Comparison of ENCODE assay signal across 9 cellular contexts in the genomic region with DNA sequence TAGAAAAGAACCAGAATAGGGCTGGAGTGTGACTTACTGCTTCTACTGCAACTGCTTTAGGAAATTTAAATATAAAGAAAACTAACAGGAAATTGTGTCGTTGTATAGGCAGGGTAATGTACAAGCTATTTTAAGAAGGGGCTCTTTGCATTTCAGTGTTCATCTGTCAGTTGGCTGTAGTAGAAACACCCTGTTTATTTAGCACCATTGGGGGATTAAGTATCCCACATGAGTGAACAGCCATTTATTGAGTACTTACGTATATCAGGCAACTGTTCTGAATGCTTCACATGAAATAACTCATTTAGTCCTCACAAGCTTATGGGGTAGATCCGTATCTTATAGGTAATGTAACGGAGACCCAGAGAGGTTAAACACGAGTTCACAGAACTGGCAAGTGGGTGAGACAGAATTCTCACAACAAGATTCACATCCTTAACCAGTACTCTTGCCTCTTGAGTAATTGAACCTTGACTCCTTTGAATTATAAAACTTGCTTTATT. TPM values are rescaled to one million over a fixed set of nuclear protein-coding genes. Genes with fewer than 3 reads are reported as not detected.
DNase-seq lines count a peak whose midpoint lies in the region; ATAC-seq, FAIRE-seq and TF ChIP-seq lines count a peak whose summit lies in the region.
"Had no signal": no experiment of that assay in that cellular context is flagged by ENCODE, and none has a peak within 500 bp of the region (broad histone marks: within the 10 kb centered on the region; RNA-seq: fewer than 3 reads in every experiment).

No MANE protein-coding gene starts in this region.

- no peaks in the 10 kb centered on the region for H3K9me3 ChIP-seq in effector memory CD4-positive, alpha-beta T cell (ENCODE audit: control insufficient read depth, low read length)
- no peaks in the 10 kb centered on the region for H3K9me3 ChIP-seq in esophagus muscularis mucosa

- no peak overlapping the region for H3K27ac Mint-ChIP-seq in WTC11

- peak overlapping the region; percentile 7 for H3K4me3 ChIP-seq in effector memory CD4-positive, alpha-beta T cell (ENCODE audit: insufficient read depth, low read depth, low read length, poor library complexity, severe bottlenecking)
- no peak overlapping the region for H3K4me3 ChIP-seq in esophagus muscularis mucosa

- 79% methylated on average over 5 of the region's 5 CpGs for WGBS in esophagus muscularis mucosa

- intact Hi-C loops in esophagus muscularis mucosa (cut with DNase I): no loop called here

- DNase-seq in GM12891 (ENCODE audit: insufficient read length, low spot score) (no peak), NCI-H2029 treated with DMSO at 0.1 percent for 48 hours (lab: John Stamatoyannopoulos, UW) (no peak), esophagus muscularis mucosa (ENCODE audit: extremely low spot score) (no peak), NCI-H128 (lab: John Stamatoyannopoulos, UW; ENCODE audit: unreplicated experiment) (no peak), WTC11 (ENCODE audit: low spot score) (no peak)
- DNase-seq in effector memory CD4-positive, alpha-beta T cell: no peak
- DNase-seq: stimulated activated CD4-positive, alpha-beta T cell treated with anti-CD3 and anti-CD28 coated beads, Interleukin-12 subunit alpha, Interleukin-12 subunit beta, amount 100 ng/mL, for 4 hours had no signal

- POLR2A ChIA-PET in WTC11 (lab: Charles Lee): no interaction called here

- H3K4me3 Mint-ChIP-seq in WTC11: no peak overlapping the region

- H3K36me3 ChIP-seq in effector memory CD4-positive, alpha-beta T cell (ENCODE audit: control insufficient read depth, insufficient read depth, low read length): no peaks in the 10 kb centered on the region
- H3K36me3 ChIP-seq in esophagus muscularis mucosa: no peaks in the 10 kb centered on the region

- no peaks in the 10 kb centered on the region; the same call in 1 of the 2 replicates for H3K9me3 Mint-ChIP-seq in WTC11

- H3K4me1 ChIP-seq in effector memory CD4-positive, alpha-beta T cell (ENCODE audit: control insufficient read depth, insufficient read depth, low read length, poor library complexity, severe bottlenecking): peaks cover 26% of the 10 kb centered on the region
- peaks cover 0 to 11% (median 4%) of the 10 kb centered on the region in 4 donors for H3K4me1 ChIP-seq in esophagus muscularis mucosa

- H3K36me3 Mint-ChIP-seq in WTC11: no peaks in the 10 kb centered on the region

- no peaks in the 10 kb centered on the region for H3K27me3 ChIP-seq in effector memory CD4-positive, alpha-beta T cell (replicated peaks; ENCODE audit: control insufficient read depth, insufficient read depth, low read length, poor library complexity, severe bottlenecking)
- H3K27me3 ChIP-seq in esophagus muscularis mucosa: no peaks in the 10 kb centered on the region

- FAIRE-seq in GM12891 (lab: Jason Lieb, UNC): peak; percentile 82

- H3K27me3 Mint-ChIP-seq in WTC11 (ENCODE audit: low read depth): no peaks in the 10 kb centered on the region

- H3K27ac ChIP-seq in effector memory CD4-positive, alpha-beta T cell (ENCODE audit: insufficient read depth, low read length, poor library complexity, severe bottlenecking): peak overlapping the region; percentile 82
- no peak overlapping the region for H3K27ac ChIP-seq in esophagus muscularis mucosa (replicated peaks in 1 of 4)

- CTCF ChIA-PET in WTC11 (lab: Charles Lee): no interaction called here

- TF ChIP-seq POLR2A in GM12891 (IDR thresholded peaks at IDR 0.05; ENCODE audit: low read depth, low read length) (no peak), esophagus muscularis mucosa (IDR thresholded peaks at IDR 0.05; ENCODE audit: low read depth) (no peak)

- peaks cover 9% of the 10 kb centered on the region for H3K4me1 Mint-ChIP-seq in WTC11

- no peak for TF ChIP-seq EP300 in esophagus muscularis mucosa (IDR thresholded peaks at IDR 0.05)

- TF ChIP-seq CTCF in esophagus muscularis mucosa (IDR thresholded peaks at IDR 0.05) (no peak), WTC11 (IDR thresholded peaks at IDR 0.05) (no peak)

- ATAC-seq in GM19467 (IDR thresholded peaks at IDR 0.05; ENCODE audit: unreplicated experiment): peak; percentile 49
- peak; percentile 59 for ATAC-seq in HG03280 (IDR thresholded peaks at IDR 0.05; ENCODE audit: unreplicated experiment)
- no peak for ATAC-seq in WTC11

TF ChIP-seq in GM12891, 5 proteins besides CTCF, POLR2A, EP300 and RAD21:
- TF ChIP-seq PAX5 (IDR thresholded peaks at IDR 0.05; ENCODE audit: insufficient read depth, low read length, severe bottlenecking): no peak

TF ChIP-seq in WTC11, 78 proteins besides CTCF, POLR2A, EP300 and RAD21 (continues in another document):
- no peak for TF ChIP-seq ZNF219 (CRISPR knock-in tag; IDR thresholded peaks at IDR 0.05; ENCODE audit: borderline replicate concordance)
- TF ChIP-seq GTF2I (CRISPR knock-in tag; conservative IDR thresholded peaks at IDR 0.05): no peak
- TF ChIP-seq, protein P1, sequence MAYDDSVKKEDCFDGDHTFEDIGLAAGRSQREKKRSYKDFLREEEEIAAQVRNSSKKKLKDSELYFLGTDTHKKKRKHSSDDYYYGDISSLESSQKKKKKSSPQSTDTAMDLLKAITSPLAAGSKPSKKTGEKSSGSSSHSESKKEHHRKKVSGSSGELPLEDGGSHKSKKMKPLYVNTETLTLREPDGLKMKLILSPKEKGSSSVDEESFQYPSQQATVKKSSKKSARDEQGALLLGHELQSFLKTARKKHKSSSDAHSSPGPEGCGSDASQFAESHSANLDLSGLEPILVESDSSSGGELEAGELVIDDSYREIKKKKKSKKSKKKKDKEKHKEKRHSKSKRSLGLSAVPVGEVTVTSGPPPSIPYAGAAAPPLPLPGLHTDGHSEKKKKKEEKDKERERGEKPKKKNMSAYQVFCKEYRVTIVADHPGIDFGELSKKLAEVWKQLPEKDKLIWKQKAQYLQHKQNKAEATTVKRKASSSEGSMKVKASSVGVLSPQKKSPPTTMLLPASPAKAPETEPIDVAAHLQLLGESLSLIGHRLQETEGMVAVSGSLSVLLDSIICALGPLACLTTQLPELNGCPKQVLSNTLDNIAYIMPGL (CRISPR knock-in tag; IDR thresholded peaks at IDR 0.05): no peak
- TF ChIP-seq, protein P2, sequence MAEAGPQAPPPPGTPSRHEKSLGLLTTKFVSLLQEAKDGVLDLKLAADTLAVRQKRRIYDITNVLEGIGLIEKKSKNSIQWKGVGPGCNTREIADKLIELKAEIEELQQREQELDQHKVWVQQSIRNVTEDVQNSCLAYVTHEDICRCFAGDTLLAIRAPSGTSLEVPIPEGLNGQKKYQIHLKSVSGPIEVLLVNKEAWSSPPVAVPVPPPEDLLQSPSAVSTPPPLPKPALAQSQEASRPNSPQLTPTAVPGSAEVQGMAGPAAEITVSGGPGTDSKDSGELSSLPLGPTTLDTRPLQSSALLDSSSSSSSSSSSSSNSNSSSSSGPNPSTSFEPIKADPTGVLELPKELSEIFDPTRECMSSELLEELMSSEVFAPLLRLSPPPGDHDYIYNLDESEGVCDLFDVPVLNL (CRISPR knock-in tag; IDR thresholded peaks at IDR 0.05; ENCODE audit: borderline replicate concordance, low read depth): no peak
- TF ChIP-seq PRRX2 (CRISPR knock-in tag; IDR thresholded peaks at IDR 0.05): no peak
- TF ChIP-seq USF2 (CRISPR knock-in tag; IDR thresholded peaks at IDR 0.05): no peak
- TF ChIP-seq, protein P3, sequence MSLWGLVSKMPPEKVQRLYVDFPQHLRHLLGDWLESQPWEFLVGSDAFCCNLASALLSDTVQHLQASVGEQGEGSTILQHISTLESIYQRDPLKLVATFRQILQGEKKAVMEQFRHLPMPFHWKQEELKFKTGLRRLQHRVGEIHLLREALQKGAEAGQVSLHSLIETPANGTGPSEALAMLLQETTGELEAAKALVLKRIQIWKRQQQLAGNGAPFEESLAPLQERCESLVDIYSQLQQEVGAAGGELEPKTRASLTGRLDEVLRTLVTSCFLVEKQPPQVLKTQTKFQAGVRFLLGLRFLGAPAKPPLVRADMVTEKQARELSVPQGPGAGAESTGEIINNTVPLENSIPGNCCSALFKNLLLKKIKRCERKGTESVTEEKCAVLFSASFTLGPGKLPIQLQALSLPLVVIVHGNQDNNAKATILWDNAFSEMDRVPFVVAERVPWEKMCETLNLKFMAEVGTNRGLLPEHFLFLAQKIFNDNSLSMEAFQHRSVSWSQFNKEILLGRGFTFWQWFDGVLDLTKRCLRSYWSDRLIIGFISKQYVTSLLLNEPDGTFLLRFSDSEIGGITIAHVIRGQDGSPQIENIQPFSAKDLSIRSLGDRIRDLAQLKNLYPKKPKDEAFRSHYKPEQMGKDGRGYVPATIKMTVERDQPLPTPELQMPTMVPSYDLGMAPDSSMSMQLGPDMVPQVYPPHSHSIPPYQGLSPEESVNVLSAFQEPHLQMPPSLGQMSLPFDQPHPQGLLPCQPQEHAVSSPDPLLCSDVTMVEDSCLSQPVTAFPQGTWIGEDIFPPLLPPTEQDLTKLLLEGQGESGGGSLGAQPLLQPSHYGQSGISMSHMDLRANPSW (CRISPR knock-in tag; conservative IDR thresholded peaks at IDR 0.05; ENCODE audit: low read depth): no peak
- TF ChIP-seq ZNF423 (CRISPR knock-in tag; IDR thresholded peaks at IDR 0.05): no peak
- TF ChIP-seq ERG (CRISPR knock-in tag; IDR thresholded peaks at IDR 0.05): no peak
- no peak for TF ChIP-seq ZNF416 (CRISPR knock-in tag; IDR thresholded peaks at IDR 0.05)

RNA-seq across cellular contexts. Expression of gene STIM2, which starts 23.9 kb away (rescaled TPM):
- 18.5 TPM for polyA plus RNA-seq in GM12891 (2012; ENCODE audit: low read depth, missing spikeins)
- 10 to 100 TPM in 2 of 4 donors, 1 to 10 TPM in 2; 9.6 to 12.2 (median 10.1) TPM for total RNA-seq in esophagus muscularis mucosa
- total RNA-seq in WTC11 (2021): 20.1 to 22.4 TPM (median 20.9 TPM) in 3 replicates
